19 cellular contexts compared by ENCODE assay signal in genomic region chr2:5111581-5111980, GRCh38.
DNase-seq lines count a peak whose midpoint lies in the region; ATAC-seq and TF ChIP-seq lines count a peak whose summit lies in the region.
"Had no signal": no experiment of that assay in that cellular context is flagged by ENCODE, and none has a peak within 500 bp of the region (broad histone marks: within the 10 kb centered on the region; RNA-seq: fewer than 3 reads in every experiment).

No MANE protein-coding gene starts in this region.

- no peak for ATAC-seq in activated naive CD8-positive, alpha-beta T cell treated with anti-CD3 and anti-CD28 coated beads, Interleukin-2, amount 50 U/mL, for 24 hours
- ATAC-seq: activated CD4-positive, CD25-positive, alpha-beta regulatory T cell treated with anti-CD3 and anti-CD28 coated beads, Interleukin-2, amount 50 U/mL, for 24 hours; effector memory CD8-positive, alpha-beta T cell; psoas muscle had no signal

- H3K27me3 Mint-ChIP-seq in activated naive CD8-positive, alpha-beta T cell treated with anti-CD3 and anti-CD28 coated beads, Interleukin-2, amount 50 U/mL, for 24 hours, result no peaks in the 10 kb centered on the region
- H3K27me3 Mint-ChIP-seq: activated naive CD4-positive, alpha-beta T cell treated with anti-CD3 and anti-CD28 coated beads, Interleukin-2, amount 10 ng/mL, durations not matched to agents 7 days and 5 days; effector memory CD8-positive, alpha-beta T cell had no signal

- no peak overlapping the region for H3K4me3 Mint-ChIP-seq in activated naive CD8-positive, alpha-beta T cell treated with anti-CD3 and anti-CD28 coated beads, Interleukin-2, amount 50 U/mL, for 24 hours
- H3K4me3 Mint-ChIP-seq: activated naive CD4-positive, alpha-beta T cell treated with anti-CD3 and anti-CD28 coated beads, Interleukin-2, amount 10 ng/mL, durations not matched to agents 7 days and 5 days; effector memory CD8-positive, alpha-beta T cell had no signal

- no peak overlapping the region for H3K27ac Mint-ChIP-seq in activated naive CD8-positive, alpha-beta T cell treated with anti-CD3 and anti-CD28 coated beads, Interleukin-2, amount 50 U/mL, for 24 hours
- H3K27ac Mint-ChIP-seq: activated naive CD4-positive, alpha-beta T cell treated with anti-CD3 and anti-CD28 coated beads, Interleukin-2, amount 10 ng/mL, durations not matched to agents 7 days and 5 days; effector memory CD8-positive, alpha-beta T cell had no signal

- no peak overlapping the region for H3K27ac ChIP-seq in tibial nerve
- H3K27ac ChIP-seq: brain microvascular endothelial cell, HL-60, psoas muscle had no signal

- H3K4me3 ChIP-seq in tibial nerve, result no peak overlapping the region
- H3K4me3 ChIP-seq: HAP-1, psoas muscle had no signal

- TF ChIP-seq CTCF in tibial nerve (IDR thresholded peaks at IDR 0.05), result no peak

- H3K4me1 ChIP-seq in tibial nerve, result no peaks in the 10 kb centered on the region
- H3K4me1 ChIP-seq: HAP-1, psoas muscle had no signal

- no peaks in the 10 kb centered on the region for H3K4me1 Mint-ChIP-seq in activated naive CD8-positive, alpha-beta T cell treated with anti-CD3 and anti-CD28 coated beads, Interleukin-2, amount 50 U/mL, for 24 hours
- H3K4me1 Mint-ChIP-seq: activated naive CD4-positive, alpha-beta T cell treated with anti-CD3 and anti-CD28 coated beads, Interleukin-2, amount 10 ng/mL, durations not matched to agents 7 days and 5 days had no signal

- peaks cover 0 to 50% (median 4%) of the 10 kb centered on the region in 4 donors for H3K9me3 ChIP-seq in tibial nerve
- H3K9me3 ChIP-seq: HAP-1 had no signal

- no peak for TF ChIP-seq POLR2A in tibial nerve (IDR thresholded peaks at IDR 0.05)

- peaks cover 25% of the 10 kb centered on the region for H3K9me3 Mint-ChIP-seq in activated naive CD8-positive, alpha-beta T cell treated with anti-CD3 and anti-CD28 coated beads, Interleukin-2, amount 50 U/mL, for 24 hours

- H3K36me3 ChIP-seq in tibial nerve, result no peaks in the 10 kb centered on the region
- H3K36me3 ChIP-seq: brain microvascular endothelial cell, HAP-1 had no signal

- H3K36me3 Mint-ChIP-seq in activated naive CD8-positive, alpha-beta T cell treated with anti-CD3 and anti-CD28 coated beads, Interleukin-2, amount 50 U/mL, for 24 hours (ENCODE audit: low read depth), result no peaks in the 10 kb centered on the region
- H3K36me3 Mint-ChIP-seq: activated naive CD4-positive, alpha-beta T cell treated with anti-CD3 and anti-CD28 coated beads, Interleukin-2, amount 10 ng/mL, durations not matched to agents 7 days and 5 days had no signal

- H3K27me3 ChIP-seq in tibial nerve, result no peaks in the 10 kb centered on the region
- H3K27me3 ChIP-seq: brain microvascular endothelial cell had no signal

- TF ChIP-seq EP300 in tibial nerve (IDR thresholded peaks at IDR 0.05), result no peak

- DNase-seq in COLO668 (lab: John Stamatoyannopoulos, UW; ENCODE audit: unreplicated experiment) (peak; percentile 9), NCI-H1417 treated with DMSO at 0.1 percent for 48 hours (lab: John Stamatoyannopoulos, UW) (peak; percentile 92), NCI-H345 treated with DMSO at 0.1 percent for 48 hours (lab: John Stamatoyannopoulos, UW; ENCODE audit: unreplicated experiment) (peak; percentile 92), dermis blood vessel endothelial cell (peak; percentile 6), Ammon's horn (ENCODE audit: low spot score) (no peak), tibial nerve (ENCODE audit: low spot score in 2 of 2) (no peak)
- no peak for DNase-seq in stimulated activated CD4-positive, alpha-beta T cell treated with anti-CD3 and anti-CD28 coated beads, Interleukin-1b, Interleukin-23, amount 100 ng/mL, for 48 hours
- no peak for DNase-seq in activated naive CD8-positive, alpha-beta T cell treated with anti-CD3 and anti-CD28 coated beads, Interleukin-2, amount 50 U/mL, for 24 hours
- DNase-seq: activated CD8-positive, alpha-beta memory T cell treated with anti-CD3 and anti-CD28 coated beads, Interleukin-2, amount 50 U/mL, for 4 hours; activated naive CD4-positive, alpha-beta T cell treated with anti-CD3 and anti-CD28 coated beads, Interleukin-2, amount 10 ng/mL, durations not matched to agents 7 days and 5 days; brain microvascular endothelial cell; DND-41; effector memory CD8-positive, alpha-beta T cell; foreskin fibroblast; Karpas-422; psoas muscle had no signal

Comparison
In these comparisons a context has a peak if more than half of its experiments do, and no peak if none do; other contexts are left out.
1. DNase-seq: peak in COLO668 (single experiment), NCI-H1417 treated with DMSO at 0.1 percent for 48 hours (single experiment), NCI-H345 treated with DMSO at 0.1 percent for 48 hours (single experiment) and dermis blood vessel endothelial cell (single experiment); none in stimulated activated CD4-positive, alpha-beta T cell treated with anti-CD3 and anti-CD28 coated beads, Interleukin-1b, Interleukin-23, amount 100 ng/mL, for 48 hours (single experiment), Ammon's horn (single experiment), tibial nerve (0 of 2) and activated naive CD8-positive, alpha-beta T cell treated with anti-CD3 and anti-CD28 coated beads, Interleukin-2, amount 50 U/mL, for 24 hours (single experiment).